In the genomic region with DNA sequence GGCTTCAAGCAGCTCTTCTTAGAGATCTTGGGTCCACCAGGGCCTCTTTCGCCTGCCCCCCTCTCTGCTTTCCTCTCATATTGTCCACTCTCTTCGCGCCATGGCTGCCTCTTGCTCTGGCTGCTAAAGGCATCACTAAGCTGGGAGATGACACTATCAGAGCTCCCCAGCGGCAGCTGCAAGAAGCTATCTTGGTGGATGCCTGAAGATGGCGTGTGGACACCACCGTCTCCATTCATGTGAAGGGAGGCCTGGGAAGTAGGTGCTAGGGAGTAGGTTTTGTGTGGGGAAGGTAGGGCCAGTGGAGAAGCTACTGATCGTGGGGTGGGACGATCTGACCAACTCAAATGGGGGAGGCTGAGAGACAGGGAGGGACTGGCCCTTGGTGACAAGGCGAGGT, we compare ENCODE assay signal across 26 cellular contexts. TPM values are rescaled to one million over a fixed set of nuclear protein-coding genes. Genes with fewer than 3 reads are reported as not detected.
DNase-seq lines count a peak whose midpoint lies in the region; ATAC-seq and TF ChIP-seq lines count a peak whose summit lies in the region.
"Had no signal": no experiment of that assay in that cellular context is flagged by ENCODE, and none has a peak within 500 bp of the region (broad histone marks: within the 10 kb centered on the region; RNA-seq: fewer than 3 reads in every experiment).

No MANE protein-coding gene starts in this region.

- H3K9me3 ChIP-seq in Panc1 (ENCODE audit: control insufficient read depth, insufficient read depth, low read depth, low read length) (no peaks in the 10 kb centered on the region), thoracic aorta (no peaks in the 10 kb centered on the region)
- H3K9me3 ChIP-seq: prostate gland had no signal

- DNase-seq in DMS53 (lab: John Stamatoyannopoulos, UW) (peak; percentile 8), DMS53 treated with DMSO at 0.1 percent for 48 hours (lab: John Stamatoyannopoulos, UW; ENCODE audit: unreplicated experiment) (no peak), Panc1 (ENCODE audit: low read depth, low spot score) (no peak), mesendoderm (peak; percentile 53), thoracic aorta (ENCODE audit: low spot score) (no peak), medulla oblongata (ENCODE audit: extremely low spot score) (no peak), cerebellum (ENCODE audit: low spot score) (no peak)
- DNase-seq: activated CD4-positive, alpha-beta T cell treated with anti-CD3 and anti-CD28 coated beads, Interleukin-2, amount 10 ng/mL, durations not matched to agents 24 days and 14 days; activated naive CD4-positive, alpha-beta T cell treated with Interleukin-2 at 50 U/mL for 16 hours; activated T-cell treated with anti-CD3 and anti-CD28 coated beads, Interleukin-2, amount 50 U/mL, for 48 hours; amygdala; CD4-positive, CD25-positive, alpha-beta regulatory T cell; cortex of kidney; KG1; NCI-H1930; NCI-H345; NCI-H748 treated with DMSO at 0.1 percent for 48 hours; RPMI8226; stimulated activated CD4-positive, alpha-beta T cell treated with anti-CD3 and anti-CD28 coated beads, Interleukin-2, amount 100 ng/mL, for 24 hours; T-helper 2 cell had no signal

- no CpG with 5 or more reads among the region's 9 CpGs for WGBS in mesendoderm (ENCODE audit: extremely low coverage, insufficient coverage, low lambda C conversion rate)

- in situ Hi-C loops in Panc1 (cut with HindIII; ENCODE audit: low pct_unique_long_range_greater_than_20kb, low sequenced_read_pairs), result no loop called here

- H2AK5ac ChIP-seq in mesendoderm (ENCODE audit: low read length), result no peak overlapping the region

- no peak overlapping the region for H3K4me3 ChIP-seq in Panc1 (ENCODE audit: low read depth in 2 of 2, low read length in 2 of 2)
- H3K4me3 ChIP-seq in mesendoderm (ENCODE audit: low read length), result no peak overlapping the region
- no peak overlapping the region for H3K4me3 ChIP-seq in thoracic aorta
- H3K4me3 ChIP-seq: lung, prostate gland, SK-N-MC, smooth muscle cell had no signal

- ATAC-seq in Panc1 (peak; percentile 43; the same call in 1 of the 2 replicates), thoracic aorta (ENCODE audit: insufficient number of reproducible peaks, low FRiP score, low read depth) (no peak), HG02610 (IDR thresholded peaks at IDR 0.05; ENCODE audit: unreplicated experiment) (no peak)

- no peak overlapping the region for H3K4ac ChIP-seq in mesendoderm (ENCODE audit: low read depth, low read length)

- H4K5ac ChIP-seq in mesendoderm (ENCODE audit: low read length), result no peak overlapping the region

- H3K18ac ChIP-seq in mesendoderm (ENCODE audit: low read length), result no peak overlapping the region

- H3K79me2 ChIP-seq in mesendoderm (ENCODE audit: control insufficient read depth, insufficient read depth, low read length), result no peaks in the 10 kb centered on the region

- no peak overlapping the region for H3K56ac ChIP-seq in mesendoderm (ENCODE audit: low read length)

- intact Hi-C loops in Panc1 (cut with micrococcal nuclease; ENCODE audit: unreplicated experiment), result no loop called here

- no peak overlapping the region for H2BK15ac ChIP-seq in mesendoderm (replicated peaks; ENCODE audit: low read depth)

- TF ChIP-seq CTCF in Panc1 (IDR thresholded peaks at IDR 0.05) (no peak), thoracic aorta (IDR thresholded peaks at IDR 0.05) (no peak)

- no TSS peak for BruUV-seq in Panc1 (replicated peaks; lab: Mats Ljungman, UMichigan)

- H3K27me3 ChIP-seq in Panc1 (ENCODE audit: control insufficient read depth, insufficient read depth, low read length) (no peaks in the 10 kb centered on the region), mesendoderm (ENCODE audit: insufficient read depth, low read length, poor library complexity) (no peaks in the 10 kb centered on the region), thoracic aorta (replicated peaks; ENCODE audit: insufficient read depth) (no peaks in the 10 kb centered on the region)

- no peak overlapping the region for H3K23ac ChIP-seq in mesendoderm (ENCODE audit: low read length)

- H4K8ac ChIP-seq in mesendoderm (ENCODE audit: low read depth, low read length), result no peak overlapping the region

- no peak overlapping the region for H2BK5ac ChIP-seq in mesendoderm (ENCODE audit: low read length)

- POLR2A ChIA-PET in Panc1 (lab: Charles Lee), result interaction anchor here (0.6 kb wide), 1 partner anchor 304 kb away, joined by 3 read pairs; no protein-coding TSS in a partner anchor

- no peak overlapping the region for H3K27ac ChIP-seq in Panc1 (ENCODE audit: low read length)
- no peak overlapping the region for H3K27ac ChIP-seq in mesendoderm (ENCODE audit: low read depth, low read length)
- H3K27ac ChIP-seq in thoracic aorta, result peak overlapping the region; percentile 97
- H3K27ac ChIP-seq: 22Rv1, prostate gland, SK-N-MC had no signal

- no peaks in the 10 kb centered on the region for H3K36me3 ChIP-seq in Panc1 (ENCODE audit: control insufficient read depth, insufficient read depth, low read length)
- H3K36me3 ChIP-seq in mesendoderm (ENCODE audit: control insufficient read depth, insufficient read depth, low read length), result no peaks in the 10 kb centered on the region
- peaks cover 86% of the 10 kb centered on the region for H3K36me3 ChIP-seq in thoracic aorta
- H3K36me3 ChIP-seq: prostate gland had no signal

- H3K4me2 ChIP-seq in mesendoderm (ENCODE audit: low read length), result no peak overlapping the region
- H3K4me2 ChIP-seq: smooth muscle cell had no signal

- H2BK120ac ChIP-seq in mesendoderm (ENCODE audit: low read depth, low read length), result no peak overlapping the region

- H3K4me1 ChIP-seq in Panc1 (ENCODE audit: control insufficient read depth, insufficient read depth, low read length), result peaks cover 3% of the 10 kb centered on the region; the same call in 1 of the 2 replicates
- H3K4me1 ChIP-seq in mesendoderm (ENCODE audit: control insufficient read depth, low read depth, low read length), result peaks cover 9% of the 10 kb centered on the region
- peaks cover 33 to 81% of the 10 kb centered on the region in 2 donors for H3K4me1 ChIP-seq in thoracic aorta (ENCODE audit: control insufficient read depth in 1 of 2, low read depth in 2 of 2)
- H3K4me1 ChIP-seq: prostate gland had no signal

- no peak overlapping the region for H3K9ac ChIP-seq in mesendoderm (ENCODE audit: low read length)

- no peaks in the 10 kb centered on the region for H3K79me1 ChIP-seq in mesendoderm (ENCODE audit: low read length)

- CTCF ChIA-PET in Panc1 (lab: Charles Lee), result no interaction called here

RNA-seq across cellular contexts. Expression of gene PDLIM1, which starts 45.9 kb away (rescaled TPM):
- 183 TPM for total RNA-seq in Panc1 (2021; ENCODE audit: unreplicated experiment)
- polyA plus RNA-seq in Panc1 (2012; ENCODE audit: insufficient read length), result 200 TPM
- polyA plus RNA-seq in mesendoderm (2013, experiment 1 of 2), result 212 TPM
- polyA plus RNA-seq in mesendoderm (2013, experiment 2 of 2), result 220 TPM
- 100 to 1,000 TPM; 109 to 140 TPM for total RNA-seq in thoracic aorta
- 4.4 TPM for total RNA-seq in cerebellum

Comparison
In these comparisons a context has a peak if more than half of its experiments do, and no peak if none do; other contexts are left out.
1. DNase-seq: peak in DMS53 (single experiment) and mesendoderm (single experiment); none in DMS53 treated with DMSO at 0.1 percent for 48 hours (single experiment), Panc1 (single experiment), thoracic aorta (single experiment), medulla oblongata (single experiment) and cerebellum (single experiment).
2. H3K27ac ChIP-seq: peak in thoracic aorta (2 of 2); none in Panc1 (single experiment) and mesendoderm (single experiment).
3. RNA of gene PDLIM1, which starts 45.9 kb away (total RNA-seq): 183 TPM in Panc1 (single experiment) and 109 to 140 TPM in thoracic aorta; 4.4 TPM in cerebellum (single experiment); every median in the first group is over 10 times any median in the second.